ENCODE assay signal across 9 cellular contexts in the genomic region with DNA sequence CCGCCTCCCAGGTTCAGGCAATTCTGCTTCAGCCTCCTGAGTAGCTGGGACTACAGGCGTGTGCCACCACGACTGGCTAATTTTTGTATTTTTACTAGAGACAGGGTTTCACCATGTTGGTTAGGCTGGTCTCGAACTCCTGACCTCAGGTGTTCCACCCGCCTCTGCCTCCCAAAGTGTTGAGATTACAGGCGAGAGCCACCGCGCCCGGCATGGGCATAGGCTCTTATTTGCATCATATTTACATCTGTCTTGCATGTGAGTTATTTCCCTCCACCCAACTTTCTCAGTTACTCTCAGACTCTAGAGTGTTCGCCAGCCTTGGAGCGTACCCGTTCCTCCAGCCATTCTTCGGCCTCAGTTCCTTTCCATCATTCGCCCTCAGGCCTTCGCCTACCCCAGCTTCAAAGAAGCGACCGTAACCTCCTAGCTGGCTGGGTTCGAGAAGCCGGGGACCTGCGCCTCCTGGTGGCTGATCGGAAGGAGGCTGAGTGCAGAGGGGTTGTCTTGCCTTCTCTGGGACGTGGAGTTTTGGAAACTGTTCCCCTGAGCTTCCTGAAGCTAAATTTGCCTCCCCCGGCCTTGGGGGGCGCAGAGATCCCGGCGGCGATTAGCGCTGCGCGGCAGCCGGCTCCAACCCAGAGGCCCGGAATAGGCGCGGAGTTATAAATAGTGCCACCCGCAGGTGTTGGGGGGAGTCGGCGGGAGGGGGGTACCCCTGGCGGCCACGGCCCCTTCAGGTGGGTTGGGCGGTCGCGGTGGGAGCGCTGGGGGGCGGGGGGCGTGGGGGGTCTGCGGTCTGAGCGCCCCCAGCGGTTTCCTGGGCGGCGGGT. TPM values are rescaled to one million over a fixed set of nuclear protein-coding genes. Genes with fewer than 3 reads are reported as not detected.
DNase-seq lines count a peak whose midpoint lies in the region; ATAC-seq, FAIRE-seq and TF ChIP-seq lines count a peak whose summit lies in the region.
"Had no signal": no experiment of that assay in that cellular context is flagged by ENCODE, and none has a peak within 500 bp of the region (broad histone marks: within the 10 kb centered on the region; RNA-seq: fewer than 3 reads in every experiment).

No MANE protein-coding gene starts in this region.

- H3K4me1 Mint-ChIP-seq in T-helper 2 cell treated with Interferon-gamma antibody and Interleukin-4, amounts not matched to agents 5 μg/mL and 100 μg/mL, for 36 hours (ENCODE audit: low read depth) = peaks cover 29% of the 10 kb centered on the region

- peak overlapping the region; percentile 43 for H2AFZ ChIP-seq in MM.1S (ENCODE audit: low read length)

- peak overlapping the region; percentile 99 for H3K4me3 Mint-ChIP-seq in T-helper 2 cell treated with Interferon-gamma antibody and Interleukin-4, amounts not matched to agents 5 μg/mL and 100 μg/mL, for 36 hours

- 8 to 11% (median 10%) methylated on average over 40 to 50 of the region's 50 CpGs for WGBS in small intestine, 3 donors

- no peaks in the 10 kb centered on the region for H3K9me3 ChIP-seq in MM.1S (replicated peaks; ENCODE audit: insufficient read depth, low read length)
- no peaks in the 10 kb centered on the region for H3K9me3 ChIP-seq in iPS-15b (ENCODE audit: control insufficient read depth, insufficient read depth, low read length)
- no peaks in the 10 kb centered on the region for H3K9me3 ChIP-seq in small intestine (ENCODE audit: control insufficient read depth, low read depth)

- in situ Hi-C loops in astrocyte of the spinal cord (cut with HindIII; ENCODE audit: low sequenced_read_pairs) = no loop called here

- no peaks in the 10 kb centered on the region for H3K9me3 Mint-ChIP-seq in T-helper 2 cell treated with Interferon-gamma antibody and Interleukin-4, amounts not matched to agents 5 μg/mL and 100 μg/mL, for 36 hours

- H3K27ac ChIP-seq in MM.1S (ENCODE audit: low read length) = peak overlapping the region; percentile 95
- peak overlapping the region; percentile 91 to 94 for H3K27ac ChIP-seq in small intestine (ENCODE audit: low read depth in 1 of 2, low read length in 1 of 2)

- H3K9me2 ChIP-seq in MM.1S (replicated peaks; ENCODE audit: insufficient read depth, low read length) = no peaks in the 10 kb centered on the region

- H3K27me3 Mint-ChIP-seq in T-helper 2 cell treated with Interferon-gamma antibody and Interleukin-4, amounts not matched to agents 5 μg/mL and 100 μg/mL, for 36 hours (ENCODE audit: low read depth) = no peaks in the 10 kb centered on the region

- H3K4me3 ChIP-seq in MM.1S (ENCODE audit: low read length) (peak overlapping the region; percentile 77), astrocyte of the spinal cord (ENCODE audit: low read depth, low read length) (peak overlapping the region; percentile 61), iPS-15b (ENCODE audit: low read depth, low read length) (peak overlapping the region; percentile 89), small intestine (ENCODE audit: low read depth in 1 of 2, low read length in 2 of 2) (peak overlapping the region; percentile 16 to 77)

- H3K36me3 ChIP-seq in MM.1S (replicated peaks; ENCODE audit: insufficient read depth, low read length) = no peaks in the 10 kb centered on the region
- no peaks in the 10 kb centered on the region for H3K36me3 ChIP-seq in iPS-15b (ENCODE audit: control insufficient read depth, insufficient read depth, low read length)
- H3K36me3 ChIP-seq in small intestine (ENCODE audit: control insufficient read depth in 2 of 2, insufficient read depth in 2 of 2, low read length in 2 of 2) = no peaks in the 10 kb centered on the region

- no peak for FAIRE-seq in small intestine (lab: Jason Lieb, UNC)
- FAIRE-seq: islet of Langerhans had no signal

- peak overlapping the region; percentile 73 for H3K9ac ChIP-seq in MM.1S (ENCODE audit: low read length)
- H3K9ac ChIP-seq in iPS-15b (ENCODE audit: low read depth, low read length) = no peak overlapping the region

- peaks cover 2% of the 10 kb centered on the region for H3K36me3 Mint-ChIP-seq in T-helper 2 cell treated with Interferon-gamma antibody and Interleukin-4, amounts not matched to agents 5 μg/mL and 100 μg/mL, for 36 hours (ENCODE audit: low read depth)

- no peak for ATAC-seq in HG02938 (IDR thresholded peaks at IDR 0.05; ENCODE audit: unreplicated experiment)

- peaks cover 10% of the 10 kb centered on the region for H3K4me1 ChIP-seq in MM.1S (ENCODE audit: low read length)
- H3K4me1 ChIP-seq in iPS-15b (ENCODE audit: control insufficient read depth, insufficient read depth, low read length) = no peaks in the 10 kb centered on the region
- H3K4me1 ChIP-seq in small intestine (ENCODE audit: control insufficient read depth in 2 of 2, insufficient read depth in 1 of 2, low read depth in 1 of 2, low read length in 1 of 2) = peaks cover 1 to 3% of the 10 kb centered on the region in 2 donors

- H3K4me2 ChIP-seq in MM.1S (ENCODE audit: low read depth, low read length) = peak overlapping the region; percentile 97

- H4K20me1 ChIP-seq in MM.1S (ENCODE audit: insufficient read depth, low read length) = no peaks in the 10 kb centered on the region

- H3K27me3 ChIP-seq in MM.1S (replicated peaks; ENCODE audit: insufficient read depth, low read length) (no peaks in the 10 kb centered on the region), iPS-15b (ENCODE audit: control insufficient read depth, insufficient read depth, low read length) (peaks cover 5% of the 10 kb centered on the region), small intestine (ENCODE audit: control insufficient read depth in 2 of 2, insufficient read depth in 2 of 2, low read length in 2 of 2) (no peaks in the 10 kb centered on the region)

- DNase-seq in ELF-1 (ENCODE audit: low read depth, low spot score) (peak; percentile 94), MM.1S (peak; percentile 92), astrocyte of the spinal cord (ENCODE audit: low read depth, low spot score) (peak; percentile 70), small intestine (peak; percentile 70), GOT3 (lab: John Stamatoyannopoulos, UW) (no peak)
- peak; percentile 72 for DNase-seq in T-helper 2 cell treated with Interferon-gamma antibody and Interleukin-4, amounts not matched to agents 5 μg/mL and 100 μg/mL, for 36 hours (ENCODE audit: low spot score)

- peaks cover 15% of the 10 kb centered on the region for H3K79me2 ChIP-seq in MM.1S (ENCODE audit: low read length)

- H3F3A ChIP-seq in MM.1S (ENCODE audit: insufficient read depth, low read length) = peaks cover 59% of the 10 kb centered on the region

- peak; percentile 99 for TF ChIP-seq CTCF in MM.1S (IDR thresholded peaks at IDR 0.05; ENCODE audit: low read length)
- TF ChIP-seq CTCF in astrocyte of the spinal cord (IDR thresholded peaks at IDR 0.05; ENCODE audit: low read depth, low read length) = peak; percentile 97

- H3K27ac Mint-ChIP-seq in T-helper 2 cell treated with Interferon-gamma antibody and Interleukin-4, amounts not matched to agents 5 μg/mL and 100 μg/mL, for 36 hours = peak overlapping the region; percentile 85

RNA-seq across cellular contexts. Expression of a gene that starts 3.6 kb away (rescaled TPM):
- polyA plus RNA-seq in small intestine = 100 to 1,000 TPM in 2 of 3 donors, 10 to 100 TPM in 1; 93.2 to 222 (median 136) TPM

RNA-seq across cellular contexts. Expression of a gene that starts 5.6 kb away (rescaled TPM):
- polyA plus RNA-seq in small intestine = not detected

RNA-seq across cellular contexts. Expression of a gene that starts 15.9 kb away (rescaled TPM):
- 10 to 100 TPM; 33.1 to 51.4 (median 35.7) TPM for polyA plus RNA-seq in small intestine

RNA-seq across cellular contexts. Expression of a gene that starts 24.6 kb away (rescaled TPM):
- polyA plus RNA-seq in small intestine = 100 to 1,000 TPM in 1 of 3 donors, 10 to 100 TPM in 2; 63.7 to 117 (median 81.3) TPM

RNA-seq across cellular contexts. Expression of a gene that starts 28.5 kb away (rescaled TPM):
- 10 to 100 TPM; 59.7 to 84.8 (median 67.8) TPM for polyA plus RNA-seq in small intestine
